In genomic region chr12:3034067-3034750, GRCh38 we compare ENCODE assay signal across 8 cellular contexts. TPM values are rescaled to one million over a fixed set of nuclear protein-coding genes. Genes with fewer than 3 reads are reported as not detected.
A peak's percentile ranks its signal among the peaks of the same experiment; 100 is the strongest.
DNase-seq lines count a peak whose midpoint lies in the region; ATAC-seq and TF ChIP-seq lines count a peak whose summit lies in the region.

No MANE protein-coding gene starts in this region.

- H4K20me1 ChIP-seq in DOHH2 (ENCODE audit: control insufficient read depth, insufficient read depth, low read depth, low read length) = no peaks in the 10 kb centered on the region

- no peaks in the 10 kb centered on the region for H3K36me3 Mint-ChIP-seq in activated naive CD4-positive, alpha-beta T cell treated with anti-CD3 and anti-CD28 coated beads, Interleukin-2, amount 10 ng/mL, durations not matched to agents 7 days and 5 days
- peaks cover 5% of the 10 kb centered on the region for H3K36me3 Mint-ChIP-seq in progenitor cell of endocrine pancreas (ENCODE audit: insufficient read depth)

- no peaks in the 10 kb centered on the region for H3K4me1 Mint-ChIP-seq in activated naive CD4-positive, alpha-beta T cell treated with anti-CD3 and anti-CD28 coated beads, Interleukin-2, amount 10 ng/mL, durations not matched to agents 7 days and 5 days
- peaks cover 5% of the 10 kb centered on the region for H3K4me1 Mint-ChIP-seq in progenitor cell of endocrine pancreas (ENCODE audit: low read depth)

- peak; percentile 77 for DNase-seq in HEK293T (ENCODE audit: extremely low spot score)
- peak; percentile 92 for DNase-seq in NCI-H82 (lab: John Stamatoyannopoulos, UW)
- DNase-seq in activated naive CD4-positive, alpha-beta T cell treated with anti-CD3 and anti-CD28 coated beads, Interleukin-2, amount 10 ng/mL, durations not matched to agents 7 days and 5 days = peak; percentile 62
- peak; percentile 73 for DNase-seq in Right ventricle myocardium superior
- DNase-seq in progenitor cell of endocrine pancreas (ENCODE audit: low spot score, unreplicated experiment) = peak; percentile 77
- no peak for DNase-seq in posterior vena cava (ENCODE audit: low spot score)

- H3K27me3 Mint-ChIP-seq in activated naive CD4-positive, alpha-beta T cell treated with anti-CD3 and anti-CD28 coated beads, Interleukin-2, amount 10 ng/mL, durations not matched to agents 7 days and 5 days = peaks cover 9% of the 10 kb centered on the region
- no peaks in the 10 kb centered on the region for H3K27me3 Mint-ChIP-seq in progenitor cell of endocrine pancreas

- no peaks in the 10 kb centered on the region for H3K9me2 ChIP-seq in DOHH2 (replicated peaks; ENCODE audit: control insufficient read depth, low read length)

- TF ChIP-seq CTCF in DOHH2 (IDR thresholded peaks at IDR 0.05; ENCODE audit: low read depth, low read length, poor library complexity, severe bottlenecking) (peak; percentile 71), progenitor cell of endocrine pancreas (IDR thresholded peaks at IDR 0.05; ENCODE audit: unreplicated experiment) (peak; percentile 91)

- no peaks in the 10 kb centered on the region for H3K9me3 ChIP-seq in DOHH2 (ENCODE audit: control insufficient read depth, insufficient read depth, low read length)

- no peaks in the 10 kb centered on the region for H3K27me3 ChIP-seq in DOHH2 (ENCODE audit: control insufficient read depth, low read length)

- ATAC-seq in Right ventricle myocardium superior (ENCODE audit: poor library complexity) (peak; percentile 90), HG02852 (IDR thresholded peaks at IDR 0.05; ENCODE audit: unreplicated experiment) (no peak)

- H3F3A ChIP-seq in DOHH2 (ENCODE audit: control insufficient read depth, insufficient read depth) = no peaks in the 10 kb centered on the region

- CTCF ChIA-PET in HEK293T (lab: Yijun Ruan, JAX) = interaction anchor here (0.6 to 2.3 kb wide), 6 partner anchors 95 to 189 kb away, joined by 3 to 15 read pairs (median 6); partner anchors contain the start of gene TEX52
- CTCF ChIA-PET in activated naive CD4-positive, alpha-beta T cell treated with anti-CD3 and anti-CD28 coated beads, Interleukin-2, amount 10 ng/mL, durations not matched to agents 7 days and 5 days (lab: Charles Lee) = interaction anchor here (0.6 to 1.3 kb wide), 7 partner anchors 9 to 1655 kb away, joined by 3 to 4 read pairs (median 3); no protein-coding TSS in a partner anchor

- H3K4me3 ChIP-seq in DOHH2 (ENCODE audit: low read length) = no peak overlapping the region

- H3K4me1 ChIP-seq in DOHH2 (ENCODE audit: control insufficient read depth, low read length) = no peaks in the 10 kb centered on the region

- H3K36me3 ChIP-seq in DOHH2 (ENCODE audit: control insufficient read depth, low read length) = no peaks in the 10 kb centered on the region

- no peak overlapping the region for H3K4me3 Mint-ChIP-seq in activated naive CD4-positive, alpha-beta T cell treated with anti-CD3 and anti-CD28 coated beads, Interleukin-2, amount 10 ng/mL, durations not matched to agents 7 days and 5 days
- no peak overlapping the region for H3K4me3 Mint-ChIP-seq in progenitor cell of endocrine pancreas (ENCODE audit: low read depth)

- no peak overlapping the region for H3K4me2 ChIP-seq in DOHH2 (ENCODE audit: low read length)

- no peak overlapping the region for H3K27ac Mint-ChIP-seq in activated naive CD4-positive, alpha-beta T cell treated with anti-CD3 and anti-CD28 coated beads, Interleukin-2, amount 10 ng/mL, durations not matched to agents 7 days and 5 days
- peak overlapping the region; percentile 30 for H3K27ac Mint-ChIP-seq in progenitor cell of endocrine pancreas

- no peak overlapping the region for H3K27ac ChIP-seq in DOHH2 (ENCODE audit: low read depth, low read length)

- H3K79me2 ChIP-seq in DOHH2 (ENCODE audit: control insufficient read depth, low read length) = no peaks in the 10 kb centered on the region

- no peaks in the 10 kb centered on the region for H3K9me3 Mint-ChIP-seq in activated naive CD4-positive, alpha-beta T cell treated with anti-CD3 and anti-CD28 coated beads, Interleukin-2, amount 10 ng/mL, durations not matched to agents 7 days and 5 days
- no peaks in the 10 kb centered on the region for H3K9me3 Mint-ChIP-seq in progenitor cell of endocrine pancreas (ENCODE audit: low read depth)

- POLR2A ChIA-PET in HEK293T (lab: Yijun Ruan, JAX) = no interaction called here

- intact Hi-C loops in Right ventricle myocardium superior (cut with DNase I) = loop anchor here (5.0 to 10.0 kb wide), 2 partner anchors 89 to 182 kb away; no protein-coding TSS in a partner anchor
- intact Hi-C loops in posterior vena cava (cut with DNase I) = loop anchor here in 1 of 2 donors (10.0 kb wide), 2 partner anchors 149 to 179 kb away; partner anchors contain the start of gene TEX52

TF ChIP-seq in HEK293T, 16 proteins besides CTCF, POLR2A, EP300 and RAD21:
- no peak for TF ChIP-seq BHLHE40 (IDR thresholded peaks at IDR 0.05; ENCODE audit: borderline replicate concordance)
- no peak for TF ChIP-seq TARDBP (IDR thresholded peaks at IDR 0.05)
- no peak for TF ChIP-seq PKNOX1 (IDR thresholded peaks at IDR 0.05)
- TF ChIP-seq L3MBTL2 (conservative IDR thresholded peaks at IDR 0.05) = no peak
- TF ChIP-seq LEF1 (IDR thresholded peaks at IDR 0.05; ENCODE audit: borderline replicate concordance) = no peak
- TF ChIP-seq SP1 (IDR thresholded peaks at IDR 0.05) = no peak
- TF ChIP-seq FOXM1 (IDR thresholded peaks at IDR 0.05; ENCODE audit: borderline replicate concordance) = no peak

RNA-seq across cellular contexts. Expression of gene TSPAN9, which starts 43.0 kb away (rescaled TPM):
- total RNA-seq in Right ventricle myocardium superior (156 TPM), progenitor cell of endocrine pancreas (30.4 and 30.9 TPM in 2 replicates), posterior vena cava (10 to 100 TPM; 34.2 to 38.5 TPM)
